In the genomic region with DNA sequence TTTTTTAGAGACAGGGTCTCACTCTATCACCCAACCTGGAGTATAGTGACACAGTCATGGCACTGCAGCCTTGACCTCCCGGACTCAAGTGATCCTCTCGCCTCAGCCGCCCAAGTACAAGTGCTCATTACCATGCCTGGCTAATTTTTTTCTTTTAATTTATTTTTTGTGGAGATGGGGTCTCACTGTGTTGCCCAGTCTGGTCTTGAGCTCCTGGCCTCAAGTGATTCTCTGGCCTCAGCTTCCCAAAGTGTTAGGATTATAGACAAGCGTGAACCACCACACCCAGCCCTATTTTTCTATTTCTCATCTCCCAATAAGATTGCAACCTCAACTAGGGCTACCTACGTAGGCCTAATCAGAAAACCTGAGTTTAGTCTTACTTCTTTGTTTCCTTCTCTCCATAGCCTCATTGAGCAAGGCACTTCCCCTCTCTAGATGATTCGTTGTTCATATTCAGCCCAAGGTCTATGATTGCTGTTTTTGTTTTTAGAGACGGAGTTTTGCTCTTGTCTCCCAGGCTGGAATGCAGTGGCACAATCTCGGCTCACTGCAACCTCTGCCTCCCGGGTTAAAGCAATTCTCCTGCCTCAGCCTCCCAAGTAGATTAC, we compare ENCODE assay signal across 1 cellular context.
TF ChIP-seq lines count a peak whose summit lies in the region.

No MANE protein-coding gene starts in this region.

TF ChIP-seq in GM23338, 12 proteins besides CTCF, POLR2A, EP300 and RAD21 (continued from another document):
- TF ChIP-seq, protein P1, sequence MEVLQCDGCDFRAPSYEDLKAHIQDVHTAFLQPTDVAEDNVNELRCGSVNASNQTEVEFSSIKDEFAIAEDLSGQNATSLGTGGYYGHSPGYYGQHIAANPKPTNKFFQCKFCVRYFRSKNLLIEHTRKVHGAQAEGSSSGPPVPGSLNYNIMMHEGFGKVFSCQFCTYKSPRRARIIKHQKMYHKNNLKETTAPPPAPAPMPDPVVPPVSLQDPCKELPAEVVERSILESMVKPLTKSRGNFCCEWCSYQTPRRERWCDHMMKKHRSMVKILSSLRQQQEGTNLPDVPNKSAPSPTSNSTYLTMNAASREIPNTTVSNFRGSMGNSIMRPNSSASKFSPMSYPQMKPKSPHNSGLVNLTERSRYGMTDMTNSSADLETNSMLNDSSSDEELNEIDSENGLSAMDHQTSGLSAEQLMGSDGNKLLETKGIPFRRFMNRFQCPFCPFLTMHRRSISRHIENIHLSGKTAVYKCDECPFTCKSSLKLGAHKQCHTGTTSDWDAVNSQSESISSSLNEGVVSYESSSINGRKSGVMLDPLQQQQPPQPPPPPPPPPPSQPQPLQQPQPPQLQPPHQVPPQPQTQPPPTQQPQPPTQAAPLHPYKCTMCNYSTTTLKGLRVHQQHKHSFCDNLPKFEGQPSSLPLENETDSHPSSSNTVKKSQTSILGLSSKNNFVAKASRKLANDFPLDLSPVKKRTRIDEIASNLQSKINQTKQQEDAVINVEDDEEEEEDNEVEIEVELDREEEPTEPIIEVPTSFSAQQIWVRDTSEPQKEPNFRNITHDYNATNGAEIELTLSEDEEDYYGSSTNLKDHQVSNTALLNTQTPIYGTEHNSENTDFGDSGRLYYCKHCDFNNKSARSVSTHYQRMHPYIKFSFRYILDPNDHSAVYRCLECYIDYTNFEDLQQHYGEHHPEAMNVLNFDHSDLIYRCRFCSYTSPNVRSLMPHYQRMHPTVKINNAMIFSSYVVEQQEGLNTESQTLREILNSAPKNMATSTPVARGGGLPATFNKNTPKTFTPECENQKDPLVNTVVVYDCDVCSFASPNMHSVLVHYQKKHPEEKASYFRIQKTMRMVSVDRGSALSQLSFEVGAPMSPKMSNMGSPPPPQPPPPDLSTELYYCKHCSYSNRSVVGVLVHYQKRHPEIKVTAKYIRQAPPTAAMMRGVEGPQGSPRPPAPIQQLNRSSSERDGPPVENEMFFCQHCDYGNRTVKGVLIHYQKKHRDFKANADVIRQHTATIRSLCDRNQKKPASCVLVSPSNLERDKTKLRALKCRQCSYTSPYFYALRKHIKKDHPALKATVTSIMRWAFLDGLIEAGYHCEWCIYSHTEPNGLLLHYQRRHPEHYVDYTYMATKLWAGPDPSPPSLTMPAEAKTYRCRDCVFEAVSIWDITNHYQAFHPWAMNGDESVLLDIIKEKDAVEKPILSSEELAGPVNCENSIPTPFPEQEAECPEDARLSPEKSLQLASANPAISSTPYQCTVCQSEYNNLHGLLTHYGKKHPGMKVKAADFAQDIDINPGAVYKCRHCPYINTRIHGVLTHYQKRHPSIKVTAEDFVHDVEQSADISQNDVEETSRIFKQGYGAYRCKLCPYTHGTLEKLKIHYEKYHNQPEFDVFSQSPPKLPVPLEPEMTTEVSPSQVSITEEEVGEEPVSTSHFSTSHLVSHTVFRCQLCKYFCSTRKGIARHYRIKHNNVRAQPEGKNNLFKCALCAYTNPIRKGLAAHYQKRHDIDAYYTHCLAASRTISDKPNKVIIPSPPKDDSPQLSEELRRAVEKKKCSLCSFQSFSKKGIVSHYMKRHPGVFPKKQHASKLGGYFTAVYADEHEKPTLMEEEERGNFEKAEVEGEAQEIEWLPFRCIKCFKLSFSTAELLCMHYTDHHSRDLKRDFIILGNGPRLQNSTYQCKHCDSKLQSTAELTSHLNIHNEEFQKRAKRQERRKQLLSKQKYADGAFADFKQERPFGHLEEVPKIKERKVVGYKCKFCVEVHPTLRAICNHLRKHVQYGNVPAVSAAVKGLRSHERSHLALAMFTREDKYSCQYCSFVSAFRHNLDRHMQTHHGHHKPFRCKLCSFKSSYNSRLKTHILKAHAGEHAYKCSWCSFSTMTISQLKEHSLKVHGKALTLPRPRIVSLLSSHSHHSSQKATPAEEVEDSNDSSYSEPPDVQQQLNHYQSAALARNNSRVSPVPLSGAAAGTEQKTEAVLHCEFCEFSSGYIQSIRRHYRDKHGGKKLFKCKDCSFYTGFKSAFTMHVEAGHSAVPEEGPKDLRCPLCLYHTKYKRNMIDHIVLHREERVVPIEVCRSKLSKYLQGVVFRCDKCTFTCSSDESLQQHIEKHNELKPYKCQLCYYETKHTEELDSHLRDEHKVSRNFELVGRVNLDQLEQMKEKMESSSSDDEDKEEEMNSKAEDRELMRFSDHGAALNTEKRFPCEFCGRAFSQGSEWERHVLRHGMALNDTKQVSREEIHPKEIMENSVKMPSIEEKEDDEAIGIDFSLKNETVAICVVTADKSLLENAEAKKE (CRISPR knock-in tag; IDR thresholded peaks at IDR 0.05), result no peak
- TF ChIP-seq ZNF114 (CRISPR knock-in tag; IDR thresholded peaks at IDR 0.05) (no peak), NANOG (IDR thresholded peaks at IDR 0.05; ENCODE audit: borderline replicate concordance) (no peak), EZH2 (IDR thresholded peaks at IDR 0.05; ENCODE audit: low read depth, unreplicated experiment) (no peak)
TF ChIP-seq in GM23338: peak in this region for 0.
